In genomic region chr3:125055913-125056705, GRCh38 we compare ENCODE assay signal across 1 cellular context.
TF ChIP-seq lines count a peak whose summit lies in the region.

A gene with protein sequence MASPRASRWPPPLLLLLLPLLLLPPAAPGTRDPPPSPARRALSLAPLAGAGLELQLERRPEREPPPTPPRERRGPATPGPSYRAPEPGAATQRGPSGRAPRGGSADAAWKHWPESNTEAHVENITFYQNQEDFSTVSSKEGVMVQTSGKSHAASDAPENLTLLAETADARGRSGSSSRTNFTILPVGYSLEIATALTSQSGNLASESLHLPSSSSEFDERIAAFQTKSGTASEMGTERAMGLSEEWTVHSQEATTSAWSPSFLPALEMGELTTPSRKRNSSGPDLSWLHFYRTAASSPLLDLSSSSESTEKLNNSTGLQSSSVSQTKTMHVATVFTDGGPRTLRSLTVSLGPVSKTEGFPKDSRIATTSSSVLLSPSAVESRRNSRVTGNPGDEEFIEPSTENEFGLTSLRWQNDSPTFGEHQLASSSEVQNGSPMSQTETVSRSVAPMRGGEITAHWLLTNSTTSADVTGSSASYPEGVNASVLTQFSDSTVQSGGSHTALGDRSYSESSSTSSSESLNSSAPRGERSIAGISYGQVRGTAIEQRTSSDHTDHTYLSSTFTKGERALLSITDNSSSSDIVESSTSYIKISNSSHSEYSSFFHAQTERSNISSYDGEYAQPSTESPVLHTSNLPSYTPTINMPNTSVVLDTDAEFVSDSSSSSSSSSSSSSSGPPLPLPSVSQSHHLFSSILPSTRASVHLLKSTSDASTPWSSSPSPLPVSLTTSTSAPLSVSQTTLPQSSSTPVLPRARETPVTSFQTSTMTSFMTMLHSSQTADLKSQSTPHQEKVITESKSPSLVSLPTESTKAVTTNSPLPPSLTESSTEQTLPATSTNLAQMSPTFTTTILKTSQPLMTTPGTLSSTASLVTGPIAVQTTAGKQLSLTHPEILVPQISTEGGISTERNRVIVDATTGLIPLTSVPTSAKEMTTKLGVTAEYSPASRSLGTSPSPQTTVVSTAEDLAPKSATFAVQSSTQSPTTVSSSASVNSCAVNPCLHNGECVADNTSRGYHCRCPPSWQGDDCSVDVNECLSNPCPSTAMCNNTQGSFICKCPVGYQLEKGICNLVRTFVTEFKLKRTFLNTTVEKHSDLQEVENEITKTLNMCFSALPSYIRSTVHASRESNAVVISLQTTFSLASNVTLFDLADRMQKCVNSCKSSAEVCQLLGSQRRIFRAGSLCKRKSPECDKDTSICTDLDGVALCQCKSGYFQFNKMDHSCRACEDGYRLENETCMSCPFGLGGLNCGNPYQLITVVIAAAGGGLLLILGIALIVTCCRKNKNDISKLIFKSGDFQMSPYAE (N-terminal part only) (minus strand): TSS chr3:125055997. CDS start chr3:125055890, 107 bp downstream.

TF ChIP-seq in K562, 482 proteins besides CTCF, POLR2A, EP300 and RAD21 (continued from another document):
- no peak for TF ChIP-seq RBM17 (IDR thresholded peaks at IDR 0.05; ENCODE audit: borderline replicate concordance, low read depth, low read length)
- peak; percentile 30; the same call in 1 of the 2 replicates for TF ChIP-seq VEZF1 (CRISPR knock-in tag; IDR thresholded peaks at IDR 0.05)
- no peak for TF ChIP-seq ZNF589 (CRISPR knock-in tag; IDR thresholded peaks at IDR 0.05; ENCODE audit: low read depth)
- TF ChIP-seq MAFG (tag; conservative IDR thresholded peaks at IDR 0.05), result no peak
- TF ChIP-seq BACH1 (tag; IDR thresholded peaks at IDR 0.05), result no peak
- TF ChIP-seq NELFE (IDR thresholded peaks at IDR 0.05; ENCODE audit: insufficient read depth, insufficient read length), result no peak
- peak; percentile 40; the same call in 1 of the 2 replicates for TF ChIP-seq ATF3 (IDR thresholded peaks at IDR 0.05)
- no peak for TF ChIP-seq ATF3 (CRISPR knock-in tag; conservative IDR thresholded peaks at IDR 0.05)
- no peak for TF ChIP-seq IRF2 (CRISPR knock-in tag; IDR thresholded peaks at IDR 0.05)
- TF ChIP-seq GTF2F1 (IDR thresholded peaks at IDR 0.05; ENCODE audit: low read depth, low read length), result no peak
- peak in 1 of 2 experiments; percentile 39; a peak in 1 of 4 replicates for TF ChIP-seq UBTF (IDR thresholded peaks at IDR 0.05; ENCODE audit: borderline replicate concordance in 1 of 2, low read depth in 2 of 2, low read length in 2 of 2)
- peak in 1 of 2 experiments; percentile 7 for TF ChIP-seq E2F6 (IDR thresholded peaks at IDR 0.05; ENCODE audit: borderline replicate concordance in 1 of 2, extremely low read depth in 1 of 2, insufficient read depth in 1 of 2, insufficient read length in 1 of 2, low read depth in 1 of 2, low read length in 1 of 2, poor library complexity in 1 of 2, severe bottlenecking in 1 of 2)
- no peak for TF ChIP-seq CSDE1 (IDR thresholded peaks at IDR 0.05)
- no peak for TF ChIP-seq DACH1 (IDR thresholded peaks at IDR 0.05; ENCODE audit: partially characterized antibody)
- peak; percentile 32; the same call in 1 of the 2 replicates for TF ChIP-seq ATF7 (IDR thresholded peaks at IDR 0.05)
- peak in 1 of 2 experiments; percentile 32; a peak in 1 of 4 replicates for TF ChIP-seq NRF1 (conservative IDR thresholded peaks at IDR 0.05 in 1 of 2, IDR thresholded peaks at IDR 0.05 in 1 of 2)
- TF ChIP-seq, protein P1, sequence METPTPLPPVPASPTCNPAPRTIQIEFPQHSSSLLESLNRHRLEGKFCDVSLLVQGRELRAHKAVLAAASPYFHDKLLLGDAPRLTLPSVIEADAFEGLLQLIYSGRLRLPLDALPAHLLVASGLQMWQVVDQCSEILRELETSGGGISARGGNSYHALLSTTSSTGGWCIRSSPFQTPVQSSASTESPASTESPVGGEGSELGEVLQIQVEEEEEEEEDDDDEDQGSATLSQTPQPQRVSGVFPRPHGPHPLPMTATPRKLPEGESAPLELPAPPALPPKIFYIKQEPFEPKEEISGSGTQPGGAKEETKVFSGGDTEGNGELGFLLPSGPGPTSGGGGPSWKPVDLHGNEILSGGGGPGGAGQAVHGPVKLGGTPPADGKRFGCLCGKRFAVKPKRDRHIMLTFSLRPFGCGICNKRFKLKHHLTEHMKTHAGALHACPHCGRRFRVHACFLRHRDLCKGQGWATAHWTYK (CRISPR knock-in tag; IDR thresholded peaks at IDR 0.05), result no peak
- TF ChIP-seq ZNF408 (CRISPR knock-in tag; IDR thresholded peaks at IDR 0.05; ENCODE audit: low read depth), result no peak
- no peak for TF ChIP-seq ZNF717 (CRISPR knock-in tag; IDR thresholded peaks at IDR 0.05)
- no peak for TF ChIP-seq GATAD2A (IDR thresholded peaks at IDR 0.05)
- TF ChIP-seq SMAD4 (CRISPR knock-in tag; conservative IDR thresholded peaks at IDR 0.05), result no peak
- TF ChIP-seq ZNF584 (CRISPR knock-in tag; IDR thresholded peaks at IDR 0.05; ENCODE audit: low read depth), result no peak
